ENCODE assay signal across 8 cellular contexts in the genomic region with DNA sequence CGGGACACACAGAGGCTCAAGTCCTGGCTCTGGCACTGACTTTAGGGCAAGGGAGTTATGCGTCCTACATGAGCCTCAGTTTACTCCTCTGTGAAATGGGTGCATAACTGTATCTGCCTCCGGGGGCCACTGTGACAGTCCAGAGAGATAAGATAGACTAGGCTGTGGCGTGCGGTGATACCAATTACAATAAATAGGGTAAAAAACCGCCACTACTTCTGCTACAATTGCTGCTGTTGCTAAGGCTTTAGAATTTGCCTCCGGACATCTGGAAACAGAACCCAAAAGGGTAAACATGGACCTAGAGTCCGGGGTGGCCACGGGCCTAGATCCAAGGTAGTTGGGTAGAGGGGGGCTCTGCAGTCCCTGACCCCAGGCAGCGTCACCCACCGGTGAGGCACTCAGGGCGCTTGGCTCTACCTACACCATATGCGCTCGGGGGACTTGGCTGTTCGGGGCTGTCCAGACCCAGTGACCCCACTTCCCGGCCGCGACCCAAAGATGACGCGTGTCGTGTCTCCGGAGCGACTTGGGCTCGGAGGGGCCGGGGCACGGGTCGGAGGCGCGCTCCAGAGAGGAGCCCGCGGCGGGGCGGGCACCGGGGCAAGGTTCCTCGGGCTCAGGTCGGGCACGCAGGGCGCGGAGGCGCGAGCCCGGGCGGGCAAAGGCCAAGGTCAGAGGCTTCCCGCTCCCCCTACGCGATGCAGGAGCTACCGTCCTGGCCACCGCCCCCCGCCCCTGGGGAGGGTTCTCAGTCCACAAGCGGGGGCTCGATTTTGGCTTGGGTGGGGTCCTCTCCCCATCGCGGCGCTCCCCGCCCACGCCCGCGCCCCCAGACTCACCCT. TPM values are rescaled to one million over a fixed set of nuclear protein-coding genes. Genes with fewer than 3 reads are reported as not detected.
A peak's percentile ranks its signal among the peaks of the same experiment; 100 is the strongest.
DNase-seq lines count a peak whose midpoint lies in the region; ATAC-seq and TF ChIP-seq lines count a peak whose summit lies in the region.

No MANE protein-coding gene starts in this region.

- no peak for TF ChIP-seq POLR2A in GM18505 (IDR thresholded peaks at IDR 0.05; ENCODE audit: borderline replicate concordance, extremely low read depth, insufficient read depth, insufficient read length)

- peak; percentile 13 for ATAC-seq in GM18505 (IDR thresholded peaks at IDR 0.05; ENCODE audit: unreplicated experiment)

- H3K9me3 ChIP-seq in parathyroid adenoma (ENCODE audit: control insufficient read depth, low read length), result no peaks in the 10 kb centered on the region

- H3K4me1 ChIP-seq in parathyroid adenoma, result peaks cover 10% of the 10 kb centered on the region

- peak overlapping the region; percentile 69 for H3K4me2 ChIP-seq in parathyroid adenoma (ENCODE audit: low read length)

- H3K36me3 Mint-ChIP-seq in glutamatergic neuron (ENCODE audit: unreplicated experiment), result no peaks in the 10 kb centered on the region

- peak overlapping the region; percentile 76 for H3K4me3 Mint-ChIP-seq in glutamatergic neuron (ENCODE audit: unreplicated experiment)

- peaks cover 3% of the 10 kb centered on the region for H3K9me3 Mint-ChIP-seq in glutamatergic neuron (ENCODE audit: unreplicated experiment)

- peak overlapping the region; percentile 72 for H2AFZ ChIP-seq in parathyroid adenoma

- no peaks in the 10 kb centered on the region for H3K4me1 Mint-ChIP-seq in glutamatergic neuron (ENCODE audit: low read depth, unreplicated experiment)

- H3K4me3 ChIP-seq in WI38 (ENCODE audit: low read depth, low read length), result peak overlapping the region; percentile 62
- H3K4me3 ChIP-seq in parathyroid adenoma (ENCODE audit: low read depth, low read length), result peak overlapping the region; percentile 64

- no peaks in the 10 kb centered on the region for H3K36me3 ChIP-seq in parathyroid adenoma (ENCODE audit: control insufficient read depth, insufficient read depth, low read length)

- peaks cover 6% of the 10 kb centered on the region for H3K27me3 Mint-ChIP-seq in glutamatergic neuron (ENCODE audit: unreplicated experiment)

- H3K9ac ChIP-seq in parathyroid adenoma, result no peak overlapping the region

- no peaks in the 10 kb centered on the region for H3K27me3 ChIP-seq in parathyroid adenoma (ENCODE audit: control insufficient read depth, insufficient read depth, low read length)

- H3K27ac ChIP-seq in 22Rv1 (peak overlapping the region; percentile 52), parathyroid adenoma (peak overlapping the region; percentile 17)

- H3K79me2 ChIP-seq in parathyroid adenoma, result peaks cover 9% of the 10 kb centered on the region

- H3K27ac Mint-ChIP-seq in glutamatergic neuron (ENCODE audit: unreplicated experiment), result no peak overlapping the region

- DNase-seq in glutamatergic neuron, result peak; percentile 50
- no peak for DNase-seq in T1000 (lab: John Stamatoyannopoulos, UW)
- no peak for DNase-seq in MV-4-11 (lab: John Stamatoyannopoulos, UW)
- no peak for DNase-seq in HuH-7 (ENCODE audit: low spot score)

- TF ChIP-seq CTCF in 22Rv1 (IDR thresholded peaks at IDR 0.05) (no peak), WI38 (IDR thresholded peaks at IDR 0.05; ENCODE audit: low read depth, low read length) (no peak), glutamatergic neuron (IDR thresholded peaks at IDR 0.05; ENCODE audit: partially characterized antibody, unreplicated experiment) (no peak), parathyroid adenoma (IDR thresholded peaks at IDR 0.05) (no peak)

RNA-seq across cellular contexts. Expression of a gene that starts 1.0 kb away (rescaled TPM):
- 23.9 TPM for total RNA-seq in glutamatergic neuron (ENCODE audit: unreplicated experiment)

RNA-seq across cellular contexts. Expression of a gene that starts 55.6 kb away (rescaled TPM):
- 44.1 TPM for total RNA-seq in glutamatergic neuron (ENCODE audit: unreplicated experiment)
